Comparison of ENCODE assay signal across 23 cellular contexts in genomic region chr1:210321552-210321951, GRCh38. TPM values are rescaled to one million over a fixed set of nuclear protein-coding genes. Genes with fewer than 3 reads are reported as not detected.
DNase-seq lines count a peak whose midpoint lies in the region; ATAC-seq and TF ChIP-seq lines count a peak whose summit lies in the region.
"Had no signal": no experiment of that assay in that cellular context is flagged by ENCODE, and none has a peak within 500 bp of the region (broad histone marks: within the 10 kb centered on the region; RNA-seq: fewer than 3 reads in every experiment).

No MANE protein-coding gene starts in this region.

- DNase-seq in DMS79 treated with DMSO at 0.1 percent for 48 hours (lab: John Stamatoyannopoulos, UW): peak; percentile 95
- DNase-seq in NCI-H69 (lab: John Stamatoyannopoulos, UW): peak; percentile 97
- DNase-seq in dedifferentiated amniotic fluid mesenchymal stem cell (ENCODE audit: extremely low spot score): peak; percentile 26
- DNase-seq in neural progenitor cell (ENCODE audit: low spot score): no peak
- no peak for DNase-seq in Kasumi-1 (lab: John Stamatoyannopoulos, UW)
- no peak for DNase-seq in C1 segment of cervical spinal cord (lab: John Stamatoyannopoulos, UW)
- DNase-seq: activated CD4-positive, alpha-beta T cell treated with anti-CD3 and anti-CD28 coated beads, Interleukin-2, amount 50 U/mL, for 1 hour; colonic mucosa; H7; hypothalamus; Karpas-422; kidney; NCI-H1048; NCI-H2081 treated with DMSO at 0.1 percent for 48 hours; ovary; right lobe of liver; SHP77 treated with DMSO at 0.1 percent for 48 hours; T-helper 1 cell had no signal

- H3K4me1 ChIP-seq in neural progenitor cell: peaks cover 9% of the 10 kb centered on the region
- H3K4me1 ChIP-seq: colonic mucosa, right lobe of liver had no signal

- no peaks in the 10 kb centered on the region for H3K79me2 ChIP-seq in neural progenitor cell (ENCODE audit: low read depth)

- no peak overlapping the region for H3K9ac ChIP-seq in neural progenitor cell

- H3K27ac ChIP-seq in neural progenitor cell: no peak overlapping the region
- H3K27ac ChIP-seq: C4-2B, colonic mucosa, ovary, right lobe of liver had no signal

- H3K27me3 ChIP-seq in neural progenitor cell: no peaks in the 10 kb centered on the region
- H3K27me3 ChIP-seq: colonic mucosa, ovary, right lobe of liver had no signal

- no peaks in the 10 kb centered on the region for H3K36me3 ChIP-seq in neural progenitor cell
- H3K36me3 ChIP-seq: colonic mucosa, ovary, right lobe of liver had no signal

- peak overlapping the region; percentile 59 for H2AFZ ChIP-seq in neural progenitor cell (replicated peaks)

- peaks cover 2% of the 10 kb centered on the region for H3K4me1 Mint-ChIP-seq in neural progenitor cell

- H3K9me3 ChIP-seq in neural progenitor cell (ENCODE audit: low read depth): peaks cover 5% of the 10 kb centered on the region
- H3K9me3 ChIP-seq: colonic mucosa, ovary, right lobe of liver had no signal

- ATAC-seq in GM18907 (IDR thresholded peaks at IDR 0.05; ENCODE audit: unreplicated experiment) (no peak), HG02763 (IDR thresholded peaks at IDR 0.05; ENCODE audit: unreplicated experiment) (no peak)
- ATAC-seq: GM12878, right lobe of liver had no signal

- H3K4me3 Mint-ChIP-seq in neural progenitor cell: no peak overlapping the region

- H3K36me3 Mint-ChIP-seq in neural progenitor cell: peaks cover 2% of the 10 kb centered on the region

- no peak overlapping the region for H3K27ac Mint-ChIP-seq in neural progenitor cell
- H3K27ac Mint-ChIP-seq: activated T-helper 2 cell treated with anti-CD3 and anti-CD28 coated beads, Interferon-gamma antibody, Interleukin-2, Interleukin-4, amounts not matched to agents 10 μg/mL and 5 μg/mL and 100 μg/mL, durations not matched to agents 14 hours and 24 hours and 36 hours had no signal

- H3F3A ChIP-seq in neural progenitor cell (ENCODE audit: low read depth): no peaks in the 10 kb centered on the region

- no peak for TF ChIP-seq CTCF in neural progenitor cell (IDR thresholded peaks at IDR 0.05)

- no peak overlapping the region for H3K4me3 ChIP-seq in neural progenitor cell
- H3K4me3 ChIP-seq: colonic mucosa, GM12878, ovary, right lobe of liver had no signal

- peaks cover 15% of the 10 kb centered on the region for H3K9me3 Mint-ChIP-seq in neural progenitor cell

- H3K27me3 Mint-ChIP-seq in neural progenitor cell (ENCODE audit: insufficient read depth, low read depth): no peaks in the 10 kb centered on the region

- H3K4me2 ChIP-seq in neural progenitor cell: peak overlapping the region; percentile 3

- no peaks in the 10 kb centered on the region for H4K20me1 ChIP-seq in neural progenitor cell (ENCODE audit: low read depth)

RNA-seq across cellular contexts. Expression of gene HHAT, which starts 7.2 kb away (rescaled TPM):
- total RNA-seq in neural progenitor cell (ENCODE audit: low replicate concordance): 10.3 and 15.4 TPM in 2 replicates

Comparison
In these comparisons a context has a peak if more than half of its experiments do, and no peak if none do; other contexts are left out.
1. DNase-seq: peak in DMS79 treated with DMSO at 0.1 percent for 48 hours (single experiment), NCI-H69 (single experiment) and dedifferentiated amniotic fluid mesenchymal stem cell (single experiment); none in neural progenitor cell (single experiment), Kasumi-1 (0 of 2) and C1 segment of cervical spinal cord (0 of 14).